Comparison of ENCODE assay signal across 1 cellular context in the genomic region with DNA sequence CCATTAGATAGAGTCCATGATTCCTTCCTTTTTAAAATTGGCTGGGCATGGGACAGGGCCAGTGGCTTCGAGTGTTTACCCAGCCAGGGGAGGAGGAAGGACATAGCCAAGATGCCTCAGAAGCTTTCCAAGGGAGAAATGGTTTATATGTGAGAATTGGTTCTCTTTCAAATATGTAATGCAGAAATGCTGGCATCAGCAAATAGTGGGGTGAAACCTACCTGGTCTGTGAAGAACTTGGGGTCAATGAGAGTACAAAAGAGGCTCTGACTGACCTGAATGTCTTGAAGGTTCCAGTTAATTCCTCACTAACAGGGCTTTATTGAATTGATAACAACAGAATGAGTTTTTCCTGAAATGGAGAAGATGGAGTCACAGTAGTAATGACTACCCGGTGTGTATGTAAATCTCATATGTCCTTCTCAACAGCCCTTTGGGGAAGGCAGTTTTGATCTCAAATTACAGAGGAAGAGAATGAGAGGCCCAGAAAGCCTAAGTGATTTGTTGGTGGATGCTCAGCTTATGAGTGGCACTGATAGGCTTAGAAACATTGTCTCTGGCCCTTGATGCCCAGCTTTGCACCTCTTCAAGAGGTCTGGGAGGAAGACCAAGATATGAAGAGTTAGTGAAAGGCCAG.
A peak's percentile ranks its signal among the peaks of the same experiment; 100 is the strongest.
TF ChIP-seq lines count a peak whose summit lies in the region.

No MANE protein-coding gene starts in this region.

TF ChIP-seq in A549, 52 proteins besides CTCF, POLR2A, EP300 and RAD21 (continued from another document):
- peak; percentile 94 for TF ChIP-seq MAFK (IDR thresholded peaks at IDR 0.05; ENCODE audit: partially characterized antibody)
- no peak for TF ChIP-seq MAZ (IDR thresholded peaks at IDR 0.05; ENCODE audit: borderline replicate concordance, low read depth, low read length)
- TF ChIP-seq MYC (IDR thresholded peaks at IDR 0.05; ENCODE audit: borderline replicate concordance, low read length): no peak
- no peak for TF ChIP-seq PHF8 (IDR thresholded peaks at IDR 0.05; ENCODE audit: borderline replicate concordance, low read depth)
